Comparison of ENCODE assay signal across 1 cellular context in genomic region chr21:45981154-45981606, GRCh38.
A peak's percentile ranks its signal among the peaks of the same experiment; 100 is the strongest.
TF ChIP-seq lines count a peak whose summit lies in the region.

No MANE protein-coding gene starts in this region.

TF ChIP-seq in HEK293, 187 proteins besides CTCF, POLR2A, EP300 and RAD21 (continued from another document and continues in another):
- TF ChIP-seq SALL2 (tag by site-specific recombination; IDR thresholded peaks at IDR 0.05; ENCODE audit: borderline replicate concordance) = no peak
- no peak for TF ChIP-seq ZNF529 (tag by site-specific recombination; IDR thresholded peaks at IDR 0.05; ENCODE audit: insufficient replicate concordance)
- peak; percentile 63; the same call in 1 of the 2 replicates for TF ChIP-seq ZXDB (tag by site-specific recombination; IDR thresholded peaks at IDR 0.05)
- TF ChIP-seq GLI4 (tag by site-specific recombination; IDR thresholded peaks at IDR 0.05) = no peak
- TF ChIP-seq HOXD13 (CRISPR knock-in tag; IDR thresholded peaks at IDR 0.05; ENCODE audit: borderline replicate concordance) = no peak
- peak; percentile 72; the same call in 1 of the 2 replicates for TF ChIP-seq SP3 (tag by site-specific recombination; IDR thresholded peaks at IDR 0.05)
- TF ChIP-seq ZNF658 (tag by site-specific recombination; IDR thresholded peaks at IDR 0.05) = no peak
- no peak for TF ChIP-seq TSHZ1 (tag by site-specific recombination; IDR thresholded peaks at IDR 0.05; ENCODE audit: borderline replicate concordance)
- TF ChIP-seq SP7 (tag by site-specific recombination; IDR thresholded peaks at IDR 0.05) = peak; percentile 63
- TF ChIP-seq ZNF837 (tag by site-specific recombination; IDR thresholded peaks at IDR 0.05) = no peak
- TF ChIP-seq ZNF747 (tag by site-specific recombination; IDR thresholded peaks at IDR 0.05) = no peak
- TF ChIP-seq ZNF423 (tag by site-specific recombination; IDR thresholded peaks at IDR 0.05) = no peak
- peak; percentile 67 for TF ChIP-seq KLF10 (tag by site-specific recombination; IDR thresholded peaks at IDR 0.05)
- TF ChIP-seq ZNF175 (tag by site-specific recombination; IDR thresholded peaks at IDR 0.05) = no peak
- no peak for TF ChIP-seq ZNF223 (tag by site-specific recombination; IDR thresholded peaks at IDR 0.05)
- no peak; the same call in 1 of the 2 replicates for TF ChIP-seq ZSCAN4 (tag by site-specific recombination; IDR thresholded peaks at IDR 0.05)
- TF ChIP-seq ZNF639 (tag by site-specific recombination; IDR thresholded peaks at IDR 0.05) = peak; percentile 32; the same call in 1 of the 2 replicates
- TF ChIP-seq ZSCAN5A (tag by site-specific recombination; IDR thresholded peaks at IDR 0.05) = no peak
- TF ChIP-seq ZNF785 (tag by site-specific recombination; IDR thresholded peaks at IDR 0.05) = no peak
- TF ChIP-seq ZBTB10 (tag by site-specific recombination; IDR thresholded peaks at IDR 0.05) = no peak
- TF ChIP-seq ZBTB48 (tag by site-specific recombination; IDR thresholded peaks at IDR 0.05) = 0 out of 2 replicates have a peak, but pooled peaks have one; percentile 51
- no peak for TF ChIP-seq ZNF843 (tag by site-specific recombination; IDR thresholded peaks at IDR 0.05)
- TF ChIP-seq ZNF600 (tag by site-specific recombination; IDR thresholded peaks at IDR 0.05) = peak; percentile 100
- TF ChIP-seq ZNF510 (tag by site-specific recombination; IDR thresholded peaks at IDR 0.05; ENCODE audit: insufficient replicate concordance) = no peak
- TF ChIP-seq ZNF184 (tag by site-specific recombination; IDR thresholded peaks at IDR 0.05) = 0 out of 2 replicates have a peak, but pooled peaks have one; percentile 46
- no peak for TF ChIP-seq ZNF398 (tag by site-specific recombination; IDR thresholded peaks at IDR 0.05)
- TF ChIP-seq ZBTB26 (tag by site-specific recombination; optimal IDR thresholded peaks at IDR 0.05) = peak; percentile 20
- TF ChIP-seq OVOL3 (tag by site-specific recombination; IDR thresholded peaks at IDR 0.05) = no peak
- TF ChIP-seq PRDM10 (tag by site-specific recombination; IDR thresholded peaks at IDR 0.05) = peak; percentile 78
- no peak for TF ChIP-seq ZNF610 (tag by site-specific recombination; IDR thresholded peaks at IDR 0.05; ENCODE audit: borderline replicate concordance)
- no peak for TF ChIP-seq GFI1B (tag by site-specific recombination; IDR thresholded peaks at IDR 0.05)
- peak; percentile 69; the same call in 1 of the 2 replicates for TF ChIP-seq ZNF18 (tag by site-specific recombination; IDR thresholded peaks at IDR 0.05)
- no peak for TF ChIP-seq ZNF768 (tag by site-specific recombination; IDR thresholded peaks at IDR 0.05)
- no peak for TF ChIP-seq ZNF664 (tag by site-specific recombination; IDR thresholded peaks at IDR 0.05)
- TF ChIP-seq ZIC2 (tag by site-specific recombination; IDR thresholded peaks at IDR 0.05) = peak; percentile 83
- TF ChIP-seq MYNN (tag by site-specific recombination; IDR thresholded peaks at IDR 0.05; ENCODE audit: borderline replicate concordance) = no peak
- TF ChIP-seq ZNF112 (tag by site-specific recombination; IDR thresholded peaks at IDR 0.05) = no peak
- TF ChIP-seq PBX3 (CRISPR knock-in tag; IDR thresholded peaks at IDR 0.05) = no peak
- no peak for TF ChIP-seq ZNF404 (tag by site-specific recombination; IDR thresholded peaks at IDR 0.05)
- TF ChIP-seq ZNF48 (tag by site-specific recombination; IDR thresholded peaks at IDR 0.05) = 0 out of 2 replicates have a peak, but pooled peaks have one; percentile 29
- TF ChIP-seq ZNF791 (tag by site-specific recombination; IDR thresholded peaks at IDR 0.05) = no peak
- TF ChIP-seq ZFP69B (tag by site-specific recombination; IDR thresholded peaks at IDR 0.05) = no peak
